In the genomic region with DNA sequence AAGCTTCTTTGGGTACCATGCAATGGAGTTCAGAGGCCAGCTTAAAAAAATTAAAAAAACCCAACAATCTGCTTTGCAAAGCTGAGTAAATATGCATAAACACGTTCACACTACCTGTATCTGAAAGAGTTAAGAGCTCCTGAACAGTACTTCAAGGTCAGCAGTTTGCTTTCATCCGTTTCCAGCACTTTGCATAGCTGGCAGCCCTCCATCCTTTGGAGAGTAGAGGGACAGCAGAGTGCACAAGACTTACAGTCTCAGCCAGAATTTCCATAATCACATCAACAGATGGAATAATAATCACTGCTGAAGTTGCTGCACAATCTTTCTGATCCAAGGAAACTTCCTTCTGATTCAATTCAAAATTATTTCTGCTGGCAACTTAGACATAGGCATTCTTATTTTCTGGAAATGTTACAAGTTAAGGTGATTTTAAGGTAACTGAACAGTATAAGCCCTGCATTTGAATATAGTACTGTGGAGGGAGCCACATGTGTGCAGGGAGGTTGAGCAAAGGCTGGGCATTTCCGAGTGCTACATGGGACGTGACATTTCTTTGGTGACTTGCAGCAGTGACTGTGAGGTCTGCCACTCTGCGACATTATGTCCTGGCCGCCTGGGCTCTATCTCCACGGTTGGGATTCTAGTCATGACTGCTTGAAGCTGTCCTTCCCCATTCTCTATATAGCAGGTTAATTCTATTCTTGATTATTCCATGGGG, we compare ENCODE assay signal across 16 cellular contexts.
DNase-seq lines count a peak whose midpoint lies in the region; ATAC-seq and TF ChIP-seq lines count a peak whose summit lies in the region.
"Had no signal": no experiment of that assay in that cellular context is flagged by ENCODE, and none has a peak within 500 bp of the region (broad histone marks: within the 10 kb centered on the region; RNA-seq: fewer than 3 reads in every experiment).

No MANE protein-coding gene starts in this region.

- ATAC-seq in HG02884 (IDR thresholded peaks at IDR 0.05; ENCODE audit: unreplicated experiment): no peak
- ATAC-seq: naive thymus-derived CD4-positive, alpha-beta T cell had no signal

- no peaks in the 10 kb centered on the region for H3K9me3 Mint-ChIP-seq in activated naive CD4-positive, alpha-beta T cell treated with anti-CD3 and anti-CD28 coated beads, Interleukin-2, amount 10 ng/mL, durations not matched to agents 7 days and 5 days
- no peaks in the 10 kb centered on the region for H3K9me3 Mint-ChIP-seq in activated naive CD4-positive, alpha-beta T cell treated with anti-CD3 and anti-CD28 coated beads for 36 hours
- H3K9me3 Mint-ChIP-seq: activated CD4-positive, alpha-beta memory T cell treated with anti-CD3 and anti-CD28 coated beads, Interleukin-2, amount 10 ng/mL, durations not matched to agents 7 days and 5 days; activated T-helper 1 cell treated with anti-CD3 and anti-CD28 coated beads, Interleukin-12 subunit alpha, Interleukin-12 subunit beta, Interleukin-2, Interleukin-4 antibody, amounts not matched to agents 30 ng/mL and 10 ng/mL and 1 ng/mL, durations not matched to agents 14 hours and 24 hours and 36 hours; naive thymus-derived CD4-positive, alpha-beta T cell had no signal

- no peaks in the 10 kb centered on the region for H3K27me3 Mint-ChIP-seq in activated naive CD4-positive, alpha-beta T cell treated with anti-CD3 and anti-CD28 coated beads, Interleukin-2, amount 10 ng/mL, durations not matched to agents 7 days and 5 days
- H3K27me3 Mint-ChIP-seq in activated naive CD4-positive, alpha-beta T cell treated with anti-CD3 and anti-CD28 coated beads for 36 hours (ENCODE audit: low read depth): peaks cover 3% of the 10 kb centered on the region
- H3K27me3 Mint-ChIP-seq: naive thymus-derived CD4-positive, alpha-beta T cell had no signal

- H3K27ac ChIP-seq in VCaP: peak overlapping the region; percentile 10; the same call in 1 of the 2 replicates
- H3K27ac ChIP-seq: dorsolateral prefrontal cortex, tibial nerve had no signal

- intact Hi-C loops in activated naive CD4-positive, alpha-beta T cell treated with anti-CD3 and anti-CD28 coated beads for 36 hours (cut with micrococcal nuclease): loop anchor here (2.0 kb wide), 1 partner anchor 23 kb away; no protein-coding TSS in a partner anchor

- H3K4me3 Mint-ChIP-seq in activated naive CD4-positive, alpha-beta T cell treated with anti-CD3 and anti-CD28 coated beads, Interleukin-2, amount 10 ng/mL, durations not matched to agents 7 days and 5 days: no peak overlapping the region
- H3K4me3 Mint-ChIP-seq in activated naive CD4-positive, alpha-beta T cell treated with anti-CD3 and anti-CD28 coated beads for 36 hours: no peak overlapping the region
- H3K4me3 Mint-ChIP-seq: activated CD4-positive, alpha-beta memory T cell treated with anti-CD3 and anti-CD28 coated beads, Interleukin-2, amount 10 ng/mL, durations not matched to agents 7 days and 5 days; activated T-helper 1 cell treated with anti-CD3 and anti-CD28 coated beads, Interleukin-12 subunit alpha, Interleukin-12 subunit beta, Interleukin-2, Interleukin-4 antibody, amounts not matched to agents 30 ng/mL and 10 ng/mL and 1 ng/mL, durations not matched to agents 14 hours and 24 hours and 36 hours; naive thymus-derived CD4-positive, alpha-beta T cell had no signal

- CTCF ChIA-PET in activated naive CD4-positive, alpha-beta T cell treated with anti-CD3 and anti-CD28 coated beads, Interleukin-2, amount 10 ng/mL, durations not matched to agents 7 days and 5 days (lab: Charles Lee): no interaction called here
- CTCF ChIA-PET in activated naive CD4-positive, alpha-beta T cell treated with anti-CD3 and anti-CD28 coated beads for 36 hours (lab: Charles Lee): no interaction called here

- no peaks in the 10 kb centered on the region for H3K36me3 Mint-ChIP-seq in activated naive CD4-positive, alpha-beta T cell treated with anti-CD3 and anti-CD28 coated beads, Interleukin-2, amount 10 ng/mL, durations not matched to agents 7 days and 5 days
- H3K36me3 Mint-ChIP-seq in activated naive CD4-positive, alpha-beta T cell treated with anti-CD3 and anti-CD28 coated beads for 36 hours (ENCODE audit: low read depth): no peaks in the 10 kb centered on the region
- H3K36me3 Mint-ChIP-seq: naive thymus-derived CD4-positive, alpha-beta T cell had no signal

- H3K27ac Mint-ChIP-seq in activated naive CD4-positive, alpha-beta T cell treated with anti-CD3 and anti-CD28 coated beads, Interleukin-2, amount 10 ng/mL, durations not matched to agents 7 days and 5 days: no peak overlapping the region
- H3K27ac Mint-ChIP-seq in activated naive CD4-positive, alpha-beta T cell treated with anti-CD3 and anti-CD28 coated beads for 36 hours: no peak overlapping the region
- H3K27ac Mint-ChIP-seq: activated CD4-positive, alpha-beta memory T cell treated with anti-CD3 and anti-CD28 coated beads, Interleukin-2, amount 10 ng/mL, durations not matched to agents 7 days and 5 days; activated T-helper 1 cell treated with anti-CD3 and anti-CD28 coated beads, Interleukin-12 subunit alpha, Interleukin-12 subunit beta, Interleukin-2, Interleukin-4 antibody, amounts not matched to agents 30 ng/mL and 10 ng/mL and 1 ng/mL, durations not matched to agents 14 hours and 24 hours and 36 hours; naive thymus-derived CD4-positive, alpha-beta T cell had no signal

- TF ChIP-seq CTCF in VCaP (conservative IDR thresholded peaks at IDR 0.05): no peak

- peak; percentile 77 for DNase-seq in DMS 273 (lab: John Stamatoyannopoulos, UW; ENCODE audit: unreplicated experiment)
- peak; percentile 10 for DNase-seq in NCI-H128 (lab: John Stamatoyannopoulos, UW; ENCODE audit: unreplicated experiment)
- DNase-seq in left kidney (ENCODE audit: low read depth, low spot score): peak; percentile 35
- no peak for DNase-seq in activated naive CD4-positive, alpha-beta T cell treated with anti-CD3 and anti-CD28 coated beads, Interleukin-2, amount 10 ng/mL, durations not matched to agents 7 days and 5 days
- no peak for DNase-seq in occipital lobe (lab: John Stamatoyannopoulos, UW)
- DNase-seq in activated naive CD4-positive, alpha-beta T cell treated with anti-CD3 and anti-CD28 coated beads for 36 hours: no peak
- DNase-seq: activated CD4-positive, alpha-beta memory T cell treated with anti-CD3 and anti-CD28 coated beads, Interleukin-2, amount 10 ng/mL, durations not matched to agents 7 days and 5 days; amniotic stem cell; KBM-7; naive thymus-derived CD4-positive, alpha-beta T cell; stimulated activated CD4-positive, alpha-beta T cell treated with anti-CD3 and anti-CD28 coated beads, Interleukin-2, amount 100 ng/mL, for 48 hours had no signal

- no peaks in the 10 kb centered on the region for H3K4me1 Mint-ChIP-seq in activated naive CD4-positive, alpha-beta T cell treated with anti-CD3 and anti-CD28 coated beads, Interleukin-2, amount 10 ng/mL, durations not matched to agents 7 days and 5 days
- H3K4me1 Mint-ChIP-seq in activated naive CD4-positive, alpha-beta T cell treated with anti-CD3 and anti-CD28 coated beads for 36 hours (ENCODE audit: low read depth): peaks cover 2% of the 10 kb centered on the region
- H3K4me1 Mint-ChIP-seq: activated CD4-positive, alpha-beta memory T cell treated with anti-CD3 and anti-CD28 coated beads, Interleukin-2, amount 10 ng/mL, durations not matched to agents 7 days and 5 days; naive thymus-derived CD4-positive, alpha-beta T cell had no signal

Comparison
In these comparisons a context has a peak if more than half of its experiments do, and no peak if none do; other contexts are left out.
1. DNase-seq: peak in DMS 273 (single experiment), NCI-H128 (single experiment) and left kidney (single experiment); none in activated naive CD4-positive, alpha-beta T cell treated with anti-CD3 and anti-CD28 coated beads, Interleukin-2, amount 10 ng/mL, durations not matched to agents 7 days and 5 days (single experiment), occipital lobe (single experiment) and activated naive CD4-positive, alpha-beta T cell treated with anti-CD3 and anti-CD28 coated beads for 36 hours (single experiment).